7 cellular contexts compared by ENCODE assay signal in the genomic region with DNA sequence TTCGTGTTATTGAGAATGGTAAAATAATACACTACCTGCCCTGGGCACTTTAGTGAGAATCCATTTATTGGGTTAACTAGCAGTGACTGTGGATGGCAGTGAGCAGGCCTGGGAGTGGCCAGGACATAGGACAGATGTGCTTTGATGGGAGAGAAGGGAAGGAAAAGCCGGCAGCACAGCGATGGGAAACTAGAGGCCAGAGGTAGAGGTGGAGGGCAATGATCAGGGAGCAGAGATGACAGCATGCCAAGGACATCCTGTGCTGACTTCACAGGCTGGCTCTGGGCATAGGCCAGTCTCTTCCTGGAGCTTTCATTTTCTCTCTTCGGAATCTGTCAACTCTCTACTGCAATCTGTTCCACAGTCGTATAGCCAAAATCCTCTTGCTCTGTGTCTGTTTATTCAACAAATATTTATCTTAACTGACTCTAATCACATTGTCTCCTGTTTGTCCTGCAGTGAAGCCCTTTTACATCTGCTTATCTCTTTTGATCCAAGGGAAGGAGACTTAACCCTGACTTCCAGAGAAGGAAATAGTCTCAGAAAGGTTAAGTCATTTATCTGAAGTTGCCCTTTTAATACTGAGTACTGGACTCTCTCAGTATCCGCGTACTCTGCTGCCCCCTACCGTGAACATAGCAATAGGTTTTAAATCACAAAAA. TPM values are rescaled to one million over a fixed set of nuclear protein-coding genes. Genes with fewer than 3 reads are reported as not detected.
DNase-seq lines count a peak whose midpoint lies in the region; ATAC-seq, FAIRE-seq and TF ChIP-seq lines count a peak whose summit lies in the region.

No MANE protein-coding gene starts in this region.

- H3K27ac ChIP-seq in VCaP (peak overlapping the region; percentile 71), breast epithelium (peak overlapping the region; percentile 66 to 73), small intestine (ENCODE audit: low read depth in 1 of 2, low read length in 1 of 2) (peak overlapping the region; percentile 28 to 82)

- H3K4me1 ChIP-seq in breast epithelium, result no peaks in the 10 kb centered on the region
- H3K4me1 ChIP-seq in small intestine (ENCODE audit: control insufficient read depth in 2 of 2, insufficient read depth in 1 of 2, low read depth in 1 of 2, low read length in 1 of 2), result no peaks in the 10 kb centered on the region

- H3K27me3 ChIP-seq in breast epithelium (no peaks in the 10 kb centered on the region), small intestine (ENCODE audit: control insufficient read depth in 2 of 2, insufficient read depth in 2 of 2, low read length in 2 of 2) (no peaks in the 10 kb centered on the region)

- no peaks in the 10 kb centered on the region for H3K4me1 Mint-ChIP-seq in immature natural killer cell

- H3K4me3 Mint-ChIP-seq in immature natural killer cell, result no peak overlapping the region

- in situ Hi-C loops in GM13977 (cut with MboI; ENCODE audit: low pct_unique_long_range_greater_than_20kb, low sequenced_read_pairs, unreplicated experiment), result loop anchor here (25.0 kb wide), 1 partner anchor 346 kb away; a partner anchor contains a TSS

- 12 to 21% (median 14%) methylated on average over 8 of the region's 8 CpGs for WGBS in small intestine, 3 donors

- intact Hi-C loops in breast epithelium (cut with DNase I; ENCODE audit: low total_unique reads), result loop anchor here (5.0 kb wide), 1 partner anchor 61 kb away; a partner anchor contains a TSS

- H3K27me3 Mint-ChIP-seq in immature natural killer cell (ENCODE audit: low read depth in 3 of 3), result peaks cover 0 to 2% (median 0%) of the 10 kb centered on the region in 3 donors

- DNase-seq in GM13977 (ENCODE audit: low spot score), result peak; percentile 68
- peak; percentile 44 for DNase-seq in NCI-H2107 treated with DMSO at 0.1 percent for 48 hours (lab: John Stamatoyannopoulos, UW; ENCODE audit: unreplicated experiment)
- DNase-seq in breast epithelium (ENCODE audit: low spot score in 2 of 2), result peak; percentile 55 to 66
- peak; percentile 68 to 77 (median 70) for DNase-seq in immature natural killer cell
- peak; percentile 92 for DNase-seq in small intestine

- no peaks in the 10 kb centered on the region for H3K9me3 Mint-ChIP-seq in immature natural killer cell

- H3K36me3 ChIP-seq in breast epithelium, result no peaks in the 10 kb centered on the region
- no peaks in the 10 kb centered on the region for H3K36me3 ChIP-seq in small intestine (ENCODE audit: control insufficient read depth in 2 of 2, insufficient read depth in 2 of 2, low read length in 2 of 2)

- peak; percentile 75 for TF ChIP-seq CTCF in GM13977 (IDR thresholded peaks at IDR 0.05; ENCODE audit: extremely low read depth, insufficient read depth, missing control alignments)
- peak; percentile 90 for TF ChIP-seq CTCF in VCaP (conservative IDR thresholded peaks at IDR 0.05)
- peak; percentile 83 to 93 (median 84) for TF ChIP-seq CTCF in breast epithelium (IDR thresholded peaks at IDR 0.05)

- no peak overlapping the region for H3K27ac Mint-ChIP-seq in immature natural killer cell

- H3K4me3 ChIP-seq in breast epithelium (peak overlapping the region in 2 of 3 donors; percentile 6 to 45), small intestine (ENCODE audit: low read depth in 1 of 2, low read length in 2 of 2) (peak overlapping the region in 1 of 2 donors; percentile 24)

- H3K9me3 ChIP-seq in breast epithelium, result peaks cover 0 to 8% of the 10 kb centered on the region in 2 donors
- H3K9me3 ChIP-seq in small intestine (ENCODE audit: control insufficient read depth, low read depth), result no peaks in the 10 kb centered on the region

- ATAC-seq in GM18873 (IDR thresholded peaks at IDR 0.05; ENCODE audit: low FRiP score, unreplicated experiment), result no peak

- no peak for FAIRE-seq in small intestine (lab: Jason Lieb, UNC)

- no peak for TF ChIP-seq POLR2A in breast epithelium (IDR thresholded peaks at IDR 0.05)

- peaks cover 4 to 10% (median 9%) of the 10 kb centered on the region in 3 donors for H3K36me3 Mint-ChIP-seq in immature natural killer cell

RNA-seq across cellular contexts. Expression of a gene that starts 18.4 kb away (rescaled TPM):
- 1 to 10 TPM in 1 of 3 donors, under 1 TPM in 2; 0.80 to 2.5 (median 0.98) TPM for total RNA-seq in breast epithelium
- polyA plus RNA-seq in immature natural killer cell (under 1 TPM in 2 of 3 donors, not detected in 1; 0.06 to 0.17 TPM), small intestine (1 to 10 TPM in 1 of 3 donors, under 1 TPM in 2; 0.54 to 1.3 (median 0.67) TPM)

RNA-seq across cellular contexts. Expression of a gene that starts 36.2 kb away (rescaled TPM):
- total RNA-seq in breast epithelium, result 10 to 100 TPM; 34.1 to 87.9 (median 39.8) TPM
- polyA plus RNA-seq in immature natural killer cell, result 10 to 100 TPM; 11.0 to 17.9 (median 16.5) TPM
- 10 to 100 TPM in 2 of 3 donors, 1 to 10 TPM in 1; 8.3 to 32.1 (median 22.4) TPM for polyA plus RNA-seq in small intestine
